In the genomic region with DNA sequence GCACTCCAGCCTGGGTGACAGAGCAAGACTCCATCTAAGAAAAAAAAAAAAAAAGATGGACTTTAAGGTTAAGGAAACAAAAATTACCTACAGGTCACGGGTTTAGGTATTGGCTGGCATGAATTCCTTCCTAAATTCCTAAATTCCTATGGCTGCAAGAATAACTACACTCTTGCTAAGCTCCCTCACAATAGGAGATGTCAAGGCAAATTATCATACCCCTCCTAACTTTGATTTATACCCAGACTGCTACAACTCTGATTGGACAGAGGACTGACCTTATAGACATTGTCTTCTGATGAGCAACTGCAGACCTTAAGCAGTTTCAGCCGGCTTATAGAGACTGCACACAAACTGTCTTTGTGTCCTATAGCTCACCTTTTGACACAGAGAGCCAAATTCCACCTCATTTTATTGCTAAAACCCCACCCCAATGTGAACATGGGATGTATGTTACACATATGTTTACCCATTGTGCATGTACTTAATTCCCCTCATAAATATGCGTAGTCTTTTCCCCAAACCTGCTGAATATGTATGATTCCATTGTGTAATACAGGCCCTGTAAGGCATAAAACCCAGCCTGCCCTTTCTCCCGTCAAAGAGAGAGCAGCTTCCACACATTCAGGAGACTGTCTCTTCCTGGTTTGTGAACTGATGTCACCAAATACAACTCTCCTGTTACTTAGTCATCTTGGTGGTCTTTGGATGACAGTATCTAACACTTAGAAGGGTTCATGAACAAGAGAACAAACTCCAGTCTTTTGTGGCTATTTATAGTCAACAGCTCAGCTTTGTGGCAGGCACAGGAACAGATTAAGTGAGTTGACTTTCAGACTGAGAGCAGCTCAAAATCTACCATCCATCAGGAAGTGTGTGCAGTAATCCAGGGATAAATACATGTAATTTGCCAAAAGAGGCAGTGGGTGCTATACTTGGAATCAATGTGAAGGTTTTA, we compare ENCODE assay signal across 2 cellular contexts.
TF ChIP-seq lines count a peak whose summit lies in the region.

No MANE protein-coding gene starts in this region.

TF ChIP-seq in HEK293, 187 proteins besides CTCF, POLR2A, EP300 and RAD21 (continued from another document):
- TF ChIP-seq, protein P1, sequence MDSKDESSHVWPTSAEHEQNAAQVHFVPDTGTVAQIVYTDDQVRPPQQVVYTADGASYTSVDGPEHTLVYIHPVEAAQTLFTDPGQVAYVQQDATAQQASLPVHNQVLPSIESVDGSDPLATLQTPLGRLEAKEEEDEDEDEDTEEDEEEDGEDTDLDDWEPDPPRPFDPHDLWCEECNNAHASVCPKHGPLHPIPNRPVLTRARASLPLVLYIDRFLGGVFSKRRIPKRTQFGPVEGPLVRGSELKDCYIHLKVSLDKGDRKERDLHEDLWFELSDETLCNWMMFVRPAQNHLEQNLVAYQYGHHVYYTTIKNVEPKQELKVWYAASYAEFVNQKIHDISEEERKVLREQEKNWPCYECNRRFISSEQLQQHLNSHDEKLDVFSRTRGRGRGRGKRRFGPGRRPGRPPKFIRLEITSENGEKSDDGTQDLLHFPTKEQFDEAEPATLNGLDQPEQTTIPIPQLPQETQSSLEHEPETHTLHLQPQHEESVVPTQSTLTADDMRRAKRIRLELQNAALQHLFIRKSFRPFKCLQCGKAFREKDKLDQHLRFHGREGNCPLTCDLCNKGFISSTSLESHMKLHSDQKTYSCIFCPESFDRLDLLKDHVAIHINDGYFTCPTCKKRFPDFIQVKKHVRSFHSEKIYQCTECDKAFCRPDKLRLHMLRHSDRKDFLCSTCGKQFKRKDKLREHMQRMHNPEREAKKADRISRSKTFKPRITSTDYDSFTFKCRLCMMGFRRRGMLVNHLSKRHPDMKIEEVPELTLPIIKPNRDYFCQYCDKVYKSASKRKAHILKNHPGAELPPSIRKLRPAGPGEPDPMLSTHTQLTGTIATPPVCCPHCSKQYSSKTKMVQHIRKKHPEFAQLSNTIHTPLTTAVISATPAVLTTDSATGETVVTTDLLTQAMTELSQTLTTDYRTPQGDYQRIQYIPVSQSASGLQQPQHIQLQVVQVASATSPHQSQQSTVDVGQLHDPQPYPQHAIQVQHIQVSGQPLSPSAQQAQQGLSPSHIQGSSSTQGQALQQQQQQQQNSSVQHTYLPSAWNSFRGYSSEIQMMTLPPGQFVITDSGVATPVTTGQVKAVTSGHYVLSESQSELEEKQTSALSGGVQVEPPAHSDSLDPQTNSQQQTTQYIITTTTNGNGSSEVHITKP (tag by site-specific recombination; IDR thresholded peaks at IDR 0.05), result peak; percentile 89
- TF ChIP-seq ZBTB17 (tag by site-specific recombination; IDR thresholded peaks at IDR 0.05), result peak; percentile 30; the same call in 1 of the 2 replicates
- no peak for TF ChIP-seq ZNF140 (tag by site-specific recombination; IDR thresholded peaks at IDR 0.05)
- TF ChIP-seq, protein P2, sequence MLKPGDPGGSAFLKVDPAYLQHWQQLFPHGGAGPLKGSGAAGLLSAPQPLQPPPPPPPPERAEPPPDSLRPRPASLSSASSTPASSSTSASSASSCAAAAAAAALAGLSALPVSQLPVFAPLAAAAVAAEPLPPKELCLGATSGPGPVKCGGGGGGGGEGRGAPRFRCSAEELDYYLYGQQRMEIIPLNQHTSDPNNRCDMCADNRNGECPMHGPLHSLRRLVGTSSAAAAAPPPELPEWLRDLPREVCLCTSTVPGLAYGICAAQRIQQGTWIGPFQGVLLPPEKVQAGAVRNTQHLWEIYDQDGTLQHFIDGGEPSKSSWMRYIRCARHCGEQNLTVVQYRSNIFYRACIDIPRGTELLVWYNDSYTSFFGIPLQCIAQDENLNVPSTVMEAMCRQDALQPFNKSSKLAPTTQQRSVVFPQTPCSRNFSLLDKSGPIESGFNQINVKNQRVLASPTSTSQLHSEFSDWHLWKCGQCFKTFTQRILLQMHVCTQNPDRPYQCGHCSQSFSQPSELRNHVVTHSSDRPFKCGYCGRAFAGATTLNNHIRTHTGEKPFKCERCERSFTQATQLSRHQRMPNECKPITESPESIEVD (tag by site-specific recombination; IDR thresholded peaks at IDR 0.05), result peak; percentile 63
- no peak for TF ChIP-seq ZNF175 (tag by site-specific recombination; IDR thresholded peaks at IDR 0.05)
- no peak for TF ChIP-seq RBAK (tag by site-specific recombination; IDR thresholded peaks at IDR 0.05)
- peak; percentile 78; the same call in 1 of the 2 replicates for TF ChIP-seq ZNF10 (tag by site-specific recombination; IDR thresholded peaks at IDR 0.05)

TF ChIP-seq in SK-N-SH treated with all-trans-retinoic acid at 6 μM for 48 hours, 23 proteins besides CTCF, POLR2A, EP300 and RAD21 (continued from another document):
- TF ChIP-seq, protein P3, sequence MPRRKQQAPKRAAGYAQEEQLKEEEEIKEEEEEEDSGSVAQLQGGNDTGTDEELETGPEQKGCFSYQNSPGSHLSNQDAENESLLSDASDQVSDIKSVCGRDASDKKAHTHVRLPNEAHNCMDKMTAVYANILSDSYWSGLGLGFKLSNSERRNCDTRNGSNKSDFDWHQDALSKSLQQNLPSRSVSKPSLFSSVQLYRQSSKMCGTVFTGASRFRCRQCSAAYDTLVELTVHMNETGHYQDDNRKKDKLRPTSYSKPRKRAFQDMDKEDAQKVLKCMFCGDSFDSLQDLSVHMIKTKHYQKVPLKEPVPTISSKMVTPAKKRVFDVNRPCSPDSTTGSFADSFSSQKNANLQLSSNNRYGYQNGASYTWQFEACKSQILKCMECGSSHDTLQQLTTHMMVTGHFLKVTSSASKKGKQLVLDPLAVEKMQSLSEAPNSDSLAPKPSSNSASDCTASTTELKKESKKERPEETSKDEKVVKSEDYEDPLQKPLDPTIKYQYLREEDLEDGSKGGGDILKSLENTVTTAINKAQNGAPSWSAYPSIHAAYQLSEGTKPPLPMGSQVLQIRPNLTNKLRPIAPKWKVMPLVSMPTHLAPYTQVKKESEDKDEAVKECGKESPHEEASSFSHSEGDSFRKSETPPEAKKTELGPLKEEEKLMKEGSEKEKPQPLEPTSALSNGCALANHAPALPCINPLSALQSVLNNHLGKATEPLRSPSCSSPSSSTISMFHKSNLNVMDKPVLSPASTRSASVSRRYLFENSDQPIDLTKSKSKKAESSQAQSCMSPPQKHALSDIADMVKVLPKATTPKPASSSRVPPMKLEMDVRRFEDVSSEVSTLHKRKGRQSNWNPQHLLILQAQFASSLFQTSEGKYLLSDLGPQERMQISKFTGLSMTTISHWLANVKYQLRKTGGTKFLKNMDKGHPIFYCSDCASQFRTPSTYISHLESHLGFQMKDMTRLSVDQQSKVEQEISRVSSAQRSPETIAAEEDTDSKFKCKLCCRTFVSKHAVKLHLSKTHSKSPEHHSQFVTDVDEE (CRISPR knock-in tag; IDR thresholded peaks at IDR 0.05), result no peak
- TF ChIP-seq ESRRG (CRISPR knock-in tag; IDR thresholded peaks at IDR 0.05), result no peak
- TF ChIP-seq ARNTL (CRISPR knock-in tag; IDR thresholded peaks at IDR 0.05; ENCODE audit: borderline replicate concordance, low read depth), result no peak
- TF ChIP-seq GLIS3 (CRISPR knock-in tag; IDR thresholded peaks at IDR 0.05), result no peak
- no peak for TF ChIP-seq RARB (CRISPR knock-in tag; IDR thresholded peaks at IDR 0.05)
- TF ChIP-seq PPARA (CRISPR knock-in tag; IDR thresholded peaks at IDR 0.05; ENCODE audit: borderline replicate concordance), result no peak
- no peak for TF ChIP-seq ZNF8 (CRISPR knock-in tag; IDR thresholded peaks at IDR 0.05)
- TF ChIP-seq ZNF70 (CRISPR knock-in tag; IDR thresholded peaks at IDR 0.05), result no peak
- TF ChIP-seq ZFP30 (CRISPR knock-in tag; IDR thresholded peaks at IDR 0.05), result no peak
- TF ChIP-seq BACH2 (CRISPR knock-in tag; IDR thresholded peaks at IDR 0.05; ENCODE audit: borderline replicate concordance), result no peak
- TF ChIP-seq OSR1 (CRISPR knock-in tag; IDR thresholded peaks at IDR 0.05), result no peak
- TF ChIP-seq, protein P4, sequence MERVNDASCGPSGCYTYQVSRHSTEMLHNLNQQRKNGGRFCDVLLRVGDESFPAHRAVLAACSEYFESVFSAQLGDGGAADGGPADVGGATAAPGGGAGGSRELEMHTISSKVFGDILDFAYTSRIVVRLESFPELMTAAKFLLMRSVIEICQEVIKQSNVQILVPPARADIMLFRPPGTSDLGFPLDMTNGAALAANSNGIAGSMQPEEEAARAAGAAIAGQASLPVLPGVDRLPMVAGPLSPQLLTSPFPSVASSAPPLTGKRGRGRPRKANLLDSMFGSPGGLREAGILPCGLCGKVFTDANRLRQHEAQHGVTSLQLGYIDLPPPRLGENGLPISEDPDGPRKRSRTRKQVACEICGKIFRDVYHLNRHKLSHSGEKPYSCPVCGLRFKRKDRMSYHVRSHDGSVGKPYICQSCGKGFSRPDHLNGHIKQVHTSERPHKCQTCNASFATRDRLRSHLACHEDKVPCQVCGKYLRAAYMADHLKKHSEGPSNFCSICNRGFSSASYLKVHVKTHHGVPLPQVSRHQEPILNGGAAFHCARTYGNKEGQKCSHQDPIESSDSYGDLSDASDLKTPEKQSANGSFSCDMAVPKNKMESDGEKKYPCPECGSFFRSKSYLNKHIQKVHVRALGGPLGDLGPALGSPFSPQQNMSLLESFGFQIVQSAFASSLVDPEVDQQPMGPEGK (CRISPR knock-in tag; IDR thresholded peaks at IDR 0.05; ENCODE audit: borderline replicate concordance), result no peak
- TF ChIP-seq TOX (CRISPR knock-in tag; IDR thresholded peaks at IDR 0.05; ENCODE audit: borderline replicate concordance), result no peak
